In the genomic region with DNA sequence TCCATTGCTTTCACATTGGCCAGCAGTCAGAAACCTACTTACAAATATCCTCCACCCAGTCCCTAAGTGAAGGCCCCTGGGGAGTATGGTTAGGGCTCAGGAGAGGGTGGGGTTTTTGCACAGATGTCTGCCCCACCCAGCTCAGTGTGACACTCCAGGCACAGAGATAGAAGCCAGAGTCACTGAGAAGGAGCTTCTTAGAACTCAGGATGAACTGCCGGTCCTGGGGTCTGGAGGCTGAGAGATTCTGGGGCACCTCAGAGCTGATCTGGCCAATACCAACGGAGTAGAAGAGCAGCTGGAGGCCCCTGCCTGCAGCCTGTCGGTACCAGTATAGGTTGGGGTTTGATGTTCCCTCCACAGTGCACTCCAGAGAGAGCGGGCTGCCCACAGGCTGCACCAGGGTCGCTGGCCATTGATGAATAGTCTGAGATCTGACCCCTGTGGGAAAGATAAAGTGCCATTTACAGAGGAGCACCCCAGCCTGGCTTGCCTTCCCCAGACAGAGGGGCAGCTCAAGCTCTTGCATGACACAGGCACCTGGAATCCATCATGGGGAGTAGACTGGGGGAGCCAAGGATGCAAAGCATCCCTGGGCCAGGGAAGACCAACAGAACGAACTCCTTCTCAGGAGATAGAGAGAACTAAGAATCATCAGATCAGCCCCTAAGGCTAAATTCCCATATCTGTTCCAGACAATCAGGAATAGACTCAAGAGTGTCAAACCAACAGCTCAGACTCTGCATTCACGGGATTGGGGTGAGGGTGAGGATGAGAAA, we compare ENCODE assay signal across 11 cellular contexts. TPM values are rescaled to one million over a fixed set of nuclear protein-coding genes. Genes with fewer than 3 reads are reported as not detected.
A peak's percentile ranks its signal among the peaks of the same experiment; 100 is the strongest.
DNase-seq lines count a peak whose midpoint lies in the region; ATAC-seq lines count a peak whose summit lies in the region.
"Had no signal": no experiment of that assay in that cellular context is flagged by ENCODE, and none has a peak within 500 bp of the region (broad histone marks: within the 10 kb centered on the region; RNA-seq: fewer than 3 reads in every experiment).

No MANE protein-coding gene starts in this region.

- DNase-seq in EH (ENCODE audit: low read depth) (peak; percentile 60), foreskin melanocyte (no peak), epidermal melanocyte (ENCODE audit: insufficient read length, low spot score) (no peak), germinal center (ENCODE audit: low spot score) (no peak)
- peak; percentile 24 for DNase-seq in activated CD8-positive, alpha-beta T cell treated with anti-CD3 and anti-CD28 coated beads, Interleukin-2, amount 10 ng/mL, durations not matched to agents 7 days and 5 days
- DNase-seq in naive thymus-derived CD4-positive, alpha-beta T cell = peak in 3 of 9 donors; percentile 26 to 31 (median 29)
- DNase-seq: ovary had no signal

- CTCF ChIA-PET in activated CD8-positive, alpha-beta T cell treated with anti-CD3 and anti-CD28 coated beads, Interleukin-2, amount 10 ng/mL, durations not matched to agents 7 days and 5 days (lab: Charles Lee) = interaction anchor here (0.9 to 13.6 kb wide), 22 partner anchors 13 to 474 kb away, joined by 3 to 584 read pairs (median 5); a partner anchor contains a TSS
- CTCF ChIA-PET in naive thymus-derived CD4-positive, alpha-beta T cell (lab: Charles Lee) = interaction anchor here (0.8 to 9.0 kb wide), 30 partner anchors 11 to 510 kb away, joined by 3 to 314 read pairs (median 4); a partner anchor contains a TSS

- peak overlapping the region; percentile 54 for H3K27ac Mint-ChIP-seq in activated CD8-positive, alpha-beta T cell treated with anti-CD3 and anti-CD28 coated beads, Interleukin-2, amount 10 ng/mL, durations not matched to agents 7 days and 5 days
- peak overlapping the region; percentile 92 to 100 (median 100) for H3K27ac Mint-ChIP-seq in naive thymus-derived CD4-positive, alpha-beta T cell

- H3K4me1 Mint-ChIP-seq in activated CD8-positive, alpha-beta T cell treated with anti-CD3 and anti-CD28 coated beads, Interleukin-2, amount 10 ng/mL, durations not matched to agents 7 days and 5 days (ENCODE audit: low read depth) = peaks cover 58% of the 10 kb centered on the region
- H3K4me1 Mint-ChIP-seq in naive thymus-derived CD4-positive, alpha-beta T cell = peaks cover 50 to 98% (median 83%) of the 10 kb centered on the region in 7 donors

- POLR2A ChIA-PET in activated CD8-positive, alpha-beta T cell treated with anti-CD3 and anti-CD28 coated beads, Interleukin-2, amount 10 ng/mL, durations not matched to agents 7 days and 5 days (lab: Charles Lee) = interaction anchor here (0.6 to 22.0 kb wide), 6 partner anchors 21 to 507 kb away, joined by 3 to 2065 read pairs (median 3); no protein-coding TSS in a partner anchor
- POLR2A ChIA-PET in naive thymus-derived CD4-positive, alpha-beta T cell (lab: Charles Lee) = interaction anchor here (0.9 to 33.1 kb wide), 33 partner anchors 5 to 514 kb away, joined by 3 to 5102 read pairs (median 8); a partner anchor contains a TSS

- no peaks in the 10 kb centered on the region for H3K9me3 Mint-ChIP-seq in activated CD8-positive, alpha-beta T cell treated with anti-CD3 and anti-CD28 coated beads, Interleukin-2, amount 10 ng/mL, durations not matched to agents 7 days and 5 days (ENCODE audit: insufficient read depth)
- H3K9me3 Mint-ChIP-seq in naive thymus-derived CD4-positive, alpha-beta T cell = peaks cover 0 to 7% (median 0%) of the 10 kb centered on the region in 11 donors

- ATAC-seq in activated CD8-positive, alpha-beta T cell treated with anti-CD3 and anti-CD28 coated beads, Interleukin-2, amount 10 ng/mL, durations not matched to agents 7 days and 5 days = no peak
- ATAC-seq in naive thymus-derived CD4-positive, alpha-beta T cell = no peak

- H3K9me3 ChIP-seq in HUES6 (ENCODE audit: control insufficient read depth, insufficient read depth, low read depth, low read length) = no peaks in the 10 kb centered on the region
- no peaks in the 10 kb centered on the region for H3K9me3 ChIP-seq in naive thymus-derived CD4-positive, alpha-beta T cell (ENCODE audit: control insufficient read depth in 2 of 3, low read length in 3 of 3)
- H3K9me3 ChIP-seq: ovary had no signal

- H3K27me3 Mint-ChIP-seq in activated CD8-positive, alpha-beta T cell treated with anti-CD3 and anti-CD28 coated beads, Interleukin-2, amount 10 ng/mL, durations not matched to agents 7 days and 5 days (ENCODE audit: low read depth) = peaks cover 2% of the 10 kb centered on the region
- peaks cover 0 to 6% (median 0%) of the 10 kb centered on the region in 5 donors for H3K27me3 Mint-ChIP-seq in naive thymus-derived CD4-positive, alpha-beta T cell

- H3K36me3 ChIP-seq in HUES6 (ENCODE audit: control insufficient read depth, insufficient read depth, low read length) = no peaks in the 10 kb centered on the region
- H3K36me3 ChIP-seq in naive thymus-derived CD4-positive, alpha-beta T cell (ENCODE audit: control insufficient read depth in 2 of 3, insufficient read depth in 3 of 3, low read length in 3 of 3) = no peaks in the 10 kb centered on the region
- H3K36me3 ChIP-seq: ovary had no signal

- no peaks in the 10 kb centered on the region for H3K36me3 Mint-ChIP-seq in activated CD8-positive, alpha-beta T cell treated with anti-CD3 and anti-CD28 coated beads, Interleukin-2, amount 10 ng/mL, durations not matched to agents 7 days and 5 days (ENCODE audit: low read depth)
- peaks cover 0 to 11% (median 2%) of the 10 kb centered on the region in 5 donors for H3K36me3 Mint-ChIP-seq in naive thymus-derived CD4-positive, alpha-beta T cell

- peak overlapping the region; percentile 27 for H3K4me3 ChIP-seq in HUES6 (ENCODE audit: low read depth, low read length)
- no peak overlapping the region for H3K4me3 ChIP-seq in naive thymus-derived CD4-positive, alpha-beta T cell (ENCODE audit: low read length)
- H3K4me3 ChIP-seq: ovary had no signal

- peaks cover 65% of the 10 kb centered on the region for H3K27me3 ChIP-seq in HUES6 (ENCODE audit: control insufficient read depth, insufficient read depth, low read length)
- H3K27me3 ChIP-seq in naive thymus-derived CD4-positive, alpha-beta T cell (ENCODE audit: control insufficient read depth in 2 of 2, insufficient read depth in 2 of 2, low read length in 2 of 2) = no peaks in the 10 kb centered on the region
- H3K27me3 ChIP-seq: ovary had no signal

- H3K4me3 Mint-ChIP-seq in activated CD8-positive, alpha-beta T cell treated with anti-CD3 and anti-CD28 coated beads, Interleukin-2, amount 10 ng/mL, durations not matched to agents 7 days and 5 days = peak overlapping the region; percentile 22
- H3K4me3 Mint-ChIP-seq in naive thymus-derived CD4-positive, alpha-beta T cell = peak overlapping the region; percentile 60 to 99 (median 76)

- H3K4me1 ChIP-seq in HUES6 (ENCODE audit: control insufficient read depth, insufficient read depth, low read length) = peaks cover 25% of the 10 kb centered on the region
- peaks cover 33 to 75% of the 10 kb centered on the region in 2 donors for H3K4me1 ChIP-seq in naive thymus-derived CD4-positive, alpha-beta T cell (ENCODE audit: control insufficient read depth in 2 of 2, insufficient read depth in 2 of 2, low read length in 2 of 2)

- no peak overlapping the region; the same call in 1 of the 2 replicates for H3K27ac ChIP-seq in HUES6 (ENCODE audit: low read depth, low read length)
- peak overlapping the region; percentile 98 for H3K27ac ChIP-seq in naive thymus-derived CD4-positive, alpha-beta T cell (ENCODE audit: low read depth, low read length)
- H3K27ac ChIP-seq: ovary had no signal

- peak overlapping the region; percentile 36 for H3K9ac ChIP-seq in HUES6 (ENCODE audit: low read length)

- intact Hi-C loops in naive thymus-derived CD4-positive, alpha-beta T cell (cut with micrococcal nuclease) = loop anchor here (2.0 to 5.0 kb wide), 2 partner anchors 190 kb away; no protein-coding TSS in a partner anchor

RNA-seq across cellular contexts. Expression of a gene that starts 41.9 kb away (rescaled TPM):
- not detected for total RNA-seq in activated CD8-positive, alpha-beta T cell treated with anti-CD3 and anti-CD28 coated beads, Interleukin-2, amount 10 ng/mL, durations not matched to agents 7 days and 5 days
- not detected for total RNA-seq in naive thymus-derived CD4-positive, alpha-beta T cell
- not detected for polyA plus RNA-seq in naive thymus-derived CD4-positive, alpha-beta T cell
- total RNA-seq: chondrocyte, LHCN-M2, temporal lobe had no signal

RNA-seq across cellular contexts. Expression of a gene that starts 42.2 kb away (rescaled TPM):
- total RNA-seq in activated CD8-positive, alpha-beta T cell treated with anti-CD3 and anti-CD28 coated beads, Interleukin-2, amount 10 ng/mL, durations not matched to agents 7 days and 5 days = 1 to 10 TPM; 7.0 TPM
- total RNA-seq in naive thymus-derived CD4-positive, alpha-beta T cell = 100 to 1,000 TPM in 2 of 5 experiments, 10 to 100 TPM in 2, 1 to 10 TPM in 1; 9.8 to 110 (median 78.8) TPM
- polyA plus RNA-seq in naive thymus-derived CD4-positive, alpha-beta T cell = 10 to 100 TPM; 36.9 to 55.6 TPM

Comparison
In these comparisons a context has a peak if more than half of its experiments do, and no peak if none do; other contexts are left out.
1. DNase-seq: peak in EH (single experiment) and activated CD8-positive, alpha-beta T cell treated with anti-CD3 and anti-CD28 coated beads, Interleukin-2, amount 10 ng/mL, durations not matched to agents 7 days and 5 days (single experiment); none in foreskin melanocyte (single experiment), epidermal melanocyte (single experiment) and germinal center (single experiment).